12 cellular contexts compared by ENCODE assay signal in the genomic region with DNA sequence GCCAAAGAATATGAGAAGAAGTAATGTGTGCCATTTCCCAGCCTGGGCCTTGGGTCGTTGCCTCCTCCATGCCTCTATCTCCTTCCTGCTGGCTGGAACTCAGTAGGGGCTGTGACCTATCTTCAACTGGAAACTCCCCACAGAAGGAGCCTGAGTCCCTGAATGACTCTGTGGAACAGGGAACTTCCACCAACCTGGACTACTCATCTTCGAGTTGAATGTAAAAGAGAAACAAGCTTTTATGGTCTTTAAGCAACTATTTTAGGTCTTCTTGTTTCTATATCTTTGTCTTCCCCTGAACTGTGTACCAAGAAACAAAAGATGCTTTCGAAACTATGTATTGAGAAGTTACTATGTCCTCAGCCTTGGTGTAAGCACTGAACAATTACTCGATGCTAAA.
A peak's percentile ranks its signal among the peaks of the same experiment; 100 is the strongest.
DNase-seq lines count a peak whose midpoint lies in the region; ATAC-seq and TF ChIP-seq lines count a peak whose summit lies in the region.
"Had no signal": no experiment of that assay in that cellular context is flagged by ENCODE, and none has a peak within 500 bp of the region (broad histone marks: within the 10 kb centered on the region; RNA-seq: fewer than 3 reads in every experiment).

No MANE protein-coding gene starts in this region.

- H3K4me3 Mint-ChIP-seq in stimulated activated naive B cell treated with anti-CD40 and anti-IgM and Interleukin-4, amounts not matched to agents 10 μg/mL and 1 μg/mL and 100 μg/mL, for 72 hours, result no peak overlapping the region
- H3K4me3 Mint-ChIP-seq: mesothelial cell of epicardium had no signal

- no peaks in the 10 kb centered on the region for H3K9me3 ChIP-seq in thyroid gland

- intact Hi-C loops in thyroid gland (cut with DNase I), result no loop called here

- no peaks in the 10 kb centered on the region for H3K27me3 ChIP-seq in thyroid gland

- no peaks in the 10 kb centered on the region for H3K4me1 ChIP-seq in thyroid gland

- H3K4me3 ChIP-seq in thyroid gland (replicated peaks in 1 of 3), result no peak overlapping the region

- no peak for DNase-seq in stimulated activated naive B cell treated with anti-CD40 and anti-IgM and Interleukin-4, amounts not matched to agents 10 μg/mL and 1 μg/mL and 100 μg/mL, for 72 hours
- no peak for DNase-seq in inferior parietal cortex (ENCODE audit: extremely low spot score)
- DNase-seq in NOMO-1 treated with DMSO at 0.1 percent for 48 hours (lab: John Stamatoyannopoulos, UW; ENCODE audit: unreplicated experiment), result no peak
- no peak for DNase-seq in thyroid gland
- DNase-seq: NCI-H1105, NCI-H524 had no signal

- 89% methylated on average over 4 of the region's 4 CpGs for WGBS in thyroid gland, 2 donors

- H3K27me3 Mint-ChIP-seq in stimulated activated naive B cell treated with anti-CD40 and anti-IgM and Interleukin-4, amounts not matched to agents 10 μg/mL and 1 μg/mL and 100 μg/mL, for 72 hours, result peaks cover 0 to 10% of the 10 kb centered on the region in 2 donors

- TF ChIP-seq CTCF in thyroid gland (IDR thresholded peaks at IDR 0.05), result no peak

- no peaks in the 10 kb centered on the region for H3K36me3 ChIP-seq in thyroid gland

- H3K9me3 Mint-ChIP-seq in stimulated activated naive B cell treated with anti-CD40 and anti-IgM and Interleukin-4, amounts not matched to agents 10 μg/mL and 1 μg/mL and 100 μg/mL, for 72 hours, result peaks cover 4 to 7% of the 10 kb centered on the region in 2 donors
- H3K9me3 Mint-ChIP-seq: activated T-helper 2 cell treated with anti-CD3 and anti-CD28 coated beads, Interferon-gamma antibody, Interleukin-2, Interleukin-4, amounts not matched to agents 10 μg/mL and 5 μg/mL and 100 μg/mL, durations not matched to agents 14 hours and 24 hours and 36 hours had no signal

- ATAC-seq in GM18873 (IDR thresholded peaks at IDR 0.05; ENCODE audit: low FRiP score, unreplicated experiment) (peak; percentile 78), GM21576 (IDR thresholded peaks at IDR 0.05; ENCODE audit: unreplicated experiment) (peak; percentile 58), HG03066 (IDR thresholded peaks at IDR 0.05; ENCODE audit: low read depth, unreplicated experiment) (peak; percentile 52)
- ATAC-seq in stimulated activated naive B cell treated with anti-CD40 and anti-IgM and Interleukin-4, amounts not matched to agents 10 μg/mL and 1 μg/mL and 100 μg/mL, for 72 hours (replicated peaks), result peak; percentile 46 to 56

- no peak for TF ChIP-seq POLR2A in thyroid gland (IDR thresholded peaks at IDR 0.05)

- no peaks in the 10 kb centered on the region for H3K36me3 Mint-ChIP-seq in stimulated activated naive B cell treated with anti-CD40 and anti-IgM and Interleukin-4, amounts not matched to agents 10 μg/mL and 1 μg/mL and 100 μg/mL, for 72 hours
- H3K36me3 Mint-ChIP-seq: mesothelial cell of epicardium had no signal

- peaks cover 0 to 13% of the 10 kb centered on the region in 2 donors for H3K4me1 Mint-ChIP-seq in stimulated activated naive B cell treated with anti-CD40 and anti-IgM and Interleukin-4, amounts not matched to agents 10 μg/mL and 1 μg/mL and 100 μg/mL, for 72 hours

- H3K27ac Mint-ChIP-seq in stimulated activated naive B cell treated with anti-CD40 and anti-IgM and Interleukin-4, amounts not matched to agents 10 μg/mL and 1 μg/mL and 100 μg/mL, for 72 hours, result no peak overlapping the region
- H3K27ac Mint-ChIP-seq: activated T-helper 2 cell treated with anti-CD3 and anti-CD28 coated beads, Interferon-gamma antibody, Interleukin-2, Interleukin-4, amounts not matched to agents 10 μg/mL and 5 μg/mL and 100 μg/mL, durations not matched to agents 14 hours and 24 hours and 36 hours; mesothelial cell of epicardium had no signal

- no peak overlapping the region for H3K27ac ChIP-seq in thyroid gland
- H3K27ac ChIP-seq: C4-2B had no signal
